In genomic region chr17:9658593-9659211, GRCh38 we compare ENCODE assay signal across 23 cellular contexts. TPM values are rescaled to one million over a fixed set of nuclear protein-coding genes. Genes with fewer than 3 reads are reported as not detected.
DNase-seq lines count a peak whose midpoint lies in the region; ATAC-seq and TF ChIP-seq lines count a peak whose summit lies in the region.
"Had no signal": no experiment of that assay in that cellular context is flagged by ENCODE, and none has a peak within 500 bp of the region (broad histone marks: within the 10 kb centered on the region; RNA-seq: fewer than 3 reads in every experiment).

No MANE protein-coding gene starts in this region.

- peak; percentile 81 for ATAC-seq in left colon
- no peak for ATAC-seq in HG03196 (IDR thresholded peaks at IDR 0.05; ENCODE audit: unreplicated experiment)
- no peak for ATAC-seq in omental fat pad (ENCODE audit: low FRiP score)
- ATAC-seq: activated naive CD8-positive, alpha-beta T cell treated with anti-CD3 and anti-CD28 coated beads, Interleukin-2, amount 50 U/mL, for 24 hours; foreskin keratinocyte; left cardiac atrium; Right ventricle myocardium inferior had no signal

- intact Hi-C loops in left colon (cut with DNase I, micrococcal nuclease), result no loop called here

- TF ChIP-seq CTCF in omental fat pad (IDR thresholded peaks at IDR 0.05), result no peak

- peak; percentile 81 for DNase-seq in AG08395 (ENCODE audit: low spot score)
- peak; percentile 24 for DNase-seq in HCEC 1CT
- peak; percentile 58 for DNase-seq in astrocyte of the hippocampus (ENCODE audit: low read depth, low spot score)
- DNase-seq in left colon, result peak in 1 of 2 donors; percentile 46
- no peak for DNase-seq in NCI-H345 (lab: John Stamatoyannopoulos, UW)
- no peak for DNase-seq in mesenteric fat pad (ENCODE audit: low spot score)
- no peak for DNase-seq in omental fat pad (ENCODE audit: low spot score)
- DNase-seq: activated CD4-positive, CD25-positive, alpha-beta regulatory T cell treated with anti-CD3 and anti-CD28 coated beads, Interleukin-2, amount 50 U/mL, for 72 hours; activated naive CD8-positive, alpha-beta T cell treated with anti-CD3 and anti-CD28 coated beads, Interleukin-2, amount 50 U/mL, for 24 hours; caudate nucleus; effector memory CD4-positive, alpha-beta T cell; foreskin keratinocyte; GF-D8; Kasumi-1; left cardiac atrium; NCI-H1436; nucleus accumbens; sigmoid colon; stimulated activated CD4-positive, alpha-beta T cell treated with anti-CD3 and anti-CD28 coated beads, Interleukin-4, amount 100 ng/mL, for 24 hours; T-helper 2 cell had no signal

RNA-seq across cellular contexts. Expression of gene USP43, which starts 13.4 kb away (rescaled TPM):
- total RNA-seq in left colon (10 to 100 TPM; 14.4 to 17.9 TPM), mesenteric fat pad (not detected), omental fat pad (1 to 10 TPM in 1 of 4 donors, under 1 TPM in 2, not detected in 1; 0.72 to 1.3 (median 0.88) TPM)
- total RNA-seq: activated T-helper 1 cell treated with anti-CD3 and anti-CD28 coated beads, Interleukin-12 subunit alpha, Interleukin-12 subunit beta, Interleukin-2, Interleukin-4 antibody, amounts not matched to agents 30 ng/mL and 10 ng/mL and 1 ng/mL, durations not matched to agents 14 hours and 24 hours and 36 hours; Right ventricle myocardium inferior had no signal

Comparison
In these comparisons a context has a peak if more than half of its experiments do, and no peak if none do; other contexts are left out.
1. DNase-seq: peak in AG08395 (single experiment), HCEC 1CT (single experiment) and astrocyte of the hippocampus (single experiment); none in NCI-H345 (single experiment), mesenteric fat pad (single experiment) and omental fat pad (single experiment).
2. RNA of gene USP43, which starts 13.4 kb away (total RNA-seq): 14.4 to 17.9 TPM in left colon; 0.72 to 1.3 TPM in omental fat pad and not detected in mesenteric fat pad (single experiment); every median in the first group is over 4 times any median in the second.